In the genomic region with DNA sequence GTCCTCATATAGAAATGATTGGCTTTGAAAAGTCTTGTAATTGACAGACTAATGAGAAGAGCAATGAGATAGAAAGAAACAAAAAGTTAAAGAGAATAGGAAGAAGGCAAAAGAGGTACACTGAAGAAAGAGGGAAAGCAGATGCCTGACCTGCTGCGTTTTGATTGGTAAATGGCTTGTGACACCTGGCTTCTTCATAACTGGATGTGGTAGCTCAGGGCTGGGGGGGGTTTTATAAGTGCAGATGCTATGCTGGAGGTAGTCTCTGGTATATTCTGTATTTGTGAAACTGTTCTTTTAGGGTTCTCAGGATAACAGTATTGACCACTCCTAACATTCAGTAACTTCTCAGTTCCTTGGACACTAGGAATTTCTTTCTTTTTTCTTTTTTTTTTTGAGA, we compare ENCODE assay signal across 10 cellular contexts. TPM values are rescaled to one million over a fixed set of nuclear protein-coding genes. Genes with fewer than 3 reads are reported as not detected.
DNase-seq lines count a peak whose midpoint lies in the region; ATAC-seq and TF ChIP-seq lines count a peak whose summit lies in the region.
"Had no signal": no experiment of that assay in that cellular context is flagged by ENCODE, and none has a peak within 500 bp of the region (broad histone marks: within the 10 kb centered on the region; RNA-seq: fewer than 3 reads in every experiment).

No MANE protein-coding gene starts in this region.

- CTCF ChIA-PET in activated CD4-positive, alpha-beta memory T cell treated with anti-CD3 and anti-CD28 coated beads for 36 hours (lab: Charles Lee), result no interaction called here

- no peak for DNase-seq in activated naive CD4-positive, alpha-beta T cell treated with anti-CD3 and anti-CD28 coated beads, Interleukin-2, amount 50 U/mL, for 72 hours (ENCODE audit: low spot score in 2 of 2)
- no peak for DNase-seq in activated CD4-positive, alpha-beta memory T cell treated with anti-CD3 and anti-CD28 coated beads for 36 hours
- DNase-seq in tibial nerve (ENCODE audit: low spot score in 2 of 2) (no peak), head of caudate nucleus (no peak)
- DNase-seq in effector CD8-positive, alpha-beta T cell (lab: John Stamatoyannopoulos, UW), result no peak
- DNase-seq: central memory CD4-positive, alpha-beta T cell; T1000 had no signal

- peak overlapping the region; percentile 90 for H3K4me3 Mint-ChIP-seq in activated naive CD4-positive, alpha-beta T cell treated with anti-CD3 and anti-CD28 coated beads, Interleukin-2, amount 50 U/mL, for 24 hours
- H3K4me3 Mint-ChIP-seq in activated CD4-positive, alpha-beta memory T cell treated with anti-CD3 and anti-CD28 coated beads for 36 hours, result peak overlapping the region; percentile 84

- no peak for TF ChIP-seq EP300 in tibial nerve (IDR thresholded peaks at IDR 0.05)

- H3K27me3 ChIP-seq in iPS-20b (ENCODE audit: insufficient read depth, low read length) (peaks cover 65% of the 10 kb centered on the region), tibial nerve (no peaks in the 10 kb centered on the region)

- H3K9me3 Mint-ChIP-seq in activated naive CD4-positive, alpha-beta T cell treated with anti-CD3 and anti-CD28 coated beads, Interleukin-2, amount 50 U/mL, for 24 hours, result no peaks in the 10 kb centered on the region
- H3K9me3 Mint-ChIP-seq in activated naive CD4-positive, alpha-beta T cell treated with anti-CD3 and anti-CD28 coated beads, Interleukin-2, amount 50 U/mL, for 72 hours, result no peaks in the 10 kb centered on the region
- H3K9me3 Mint-ChIP-seq in activated CD4-positive, alpha-beta memory T cell treated with anti-CD3 and anti-CD28 coated beads for 36 hours, result no peaks in the 10 kb centered on the region

- peaks cover 21% of the 10 kb centered on the region for H3K4me1 Mint-ChIP-seq in activated naive CD4-positive, alpha-beta T cell treated with anti-CD3 and anti-CD28 coated beads, Interleukin-2, amount 50 U/mL, for 24 hours
- peaks cover 26% of the 10 kb centered on the region for H3K4me1 Mint-ChIP-seq in activated CD4-positive, alpha-beta memory T cell treated with anti-CD3 and anti-CD28 coated beads for 36 hours (ENCODE audit: low read depth)

- no peak overlapping the region for H3K27ac ChIP-seq in iPS-20b (ENCODE audit: low read length)
- H3K27ac ChIP-seq in tibial nerve, result peak overlapping the region; percentile 89 to 97 (median 94)

- TF ChIP-seq CTCF in tibial nerve (IDR thresholded peaks at IDR 0.05), result no peak

- H3K9ac ChIP-seq in iPS-20b (ENCODE audit: low read depth, low read length), result peak overlapping the region; percentile 72; the same call in 1 of the 2 replicates

- peaks cover 14% of the 10 kb centered on the region for H3K27me3 Mint-ChIP-seq in activated naive CD4-positive, alpha-beta T cell treated with anti-CD3 and anti-CD28 coated beads, Interleukin-2, amount 50 U/mL, for 24 hours
- peaks cover 19% of the 10 kb centered on the region for H3K27me3 Mint-ChIP-seq in activated CD4-positive, alpha-beta memory T cell treated with anti-CD3 and anti-CD28 coated beads for 36 hours

- intact Hi-C loops in activated CD4-positive, alpha-beta memory T cell treated with anti-CD3 and anti-CD28 coated beads for 36 hours (cut with micrococcal nuclease), result loop anchor here (5.0 to 10.0 kb wide), 4 partner anchors 161 to 608 kb away; partner anchors contain the start of genes CCNDBP1, CDAN1, GANC and TMEM87A
- intact Hi-C loops in head of caudate nucleus (cut with DNase I), result loop anchor here (5.0 kb wide), 2 partner anchors 76 to 79 kb away; partner anchors contain the start of gene SNAP23

- no peak overlapping the region for H3K27ac Mint-ChIP-seq in activated naive CD4-positive, alpha-beta T cell treated with anti-CD3 and anti-CD28 coated beads, Interleukin-2, amount 50 U/mL, for 24 hours
- no peak overlapping the region for H3K27ac Mint-ChIP-seq in activated naive CD4-positive, alpha-beta T cell treated with anti-CD3 and anti-CD28 coated beads, Interleukin-2, amount 50 U/mL, for 72 hours
- H3K27ac Mint-ChIP-seq in activated CD4-positive, alpha-beta memory T cell treated with anti-CD3 and anti-CD28 coated beads for 36 hours, result no peak overlapping the region

- 67 to 78% methylated on average over 1 of the region's 1 CpG for WGBS in tibial nerve, 2 donors

- no peaks in the 10 kb centered on the region for H3K36me3 Mint-ChIP-seq in activated naive CD4-positive, alpha-beta T cell treated with anti-CD3 and anti-CD28 coated beads, Interleukin-2, amount 50 U/mL, for 24 hours
- peaks cover 0 to 11% of the 10 kb centered on the region in 2 donors for H3K36me3 Mint-ChIP-seq in activated naive CD4-positive, alpha-beta T cell treated with anti-CD3 and anti-CD28 coated beads, Interleukin-2, amount 50 U/mL, for 72 hours
- H3K36me3 Mint-ChIP-seq in activated CD4-positive, alpha-beta memory T cell treated with anti-CD3 and anti-CD28 coated beads for 36 hours, result no peaks in the 10 kb centered on the region

- H3K4me3 ChIP-seq in iPS-20b (ENCODE audit: low read length) (peak overlapping the region; percentile 83), tibial nerve (peak overlapping the region in 3 of 4 donors; percentile 79 to 98 (median 87))

- H3K36me3 ChIP-seq in iPS-20b (ENCODE audit: insufficient read depth, low read depth, low read length) (no peaks in the 10 kb centered on the region), tibial nerve (no peaks in the 10 kb centered on the region)

- H3K4me1 ChIP-seq in iPS-20b (ENCODE audit: insufficient read depth, low read length) (peaks cover 4% of the 10 kb centered on the region), tibial nerve (peaks cover 0 to 63% (median 20%) of the 10 kb centered on the region in 4 donors)

- POLR2A ChIA-PET in activated CD4-positive, alpha-beta memory T cell treated with anti-CD3 and anti-CD28 coated beads for 36 hours (lab: Charles Lee), result no interaction called here

- no peaks in the 10 kb centered on the region for H3K9me3 ChIP-seq in iPS-20b (ENCODE audit: insufficient read depth, low read depth, low read length)
- no peaks in the 10 kb centered on the region for H3K9me3 ChIP-seq in tibial nerve

- no peak for ATAC-seq in activated naive CD4-positive, alpha-beta T cell treated with anti-CD3 and anti-CD28 coated beads, Interleukin-2, amount 50 U/mL, for 72 hours
- no peak for ATAC-seq in HG03378 (IDR thresholded peaks at IDR 0.05; ENCODE audit: unreplicated experiment)

- TF ChIP-seq POLR2A in tibial nerve (IDR thresholded peaks at IDR 0.05), result no peak

RNA-seq across cellular contexts. Expression of gene STARD9, which starts 1.4 kb away (rescaled TPM):
- 1 to 10 TPM; 6.5 to 7.4 TPM for total RNA-seq in activated naive CD4-positive, alpha-beta T cell treated with anti-CD3 and anti-CD28 coated beads, Interleukin-2, amount 50 U/mL, for 72 hours
- total RNA-seq in activated CD4-positive, alpha-beta memory T cell treated with anti-CD3 and anti-CD28 coated beads for 36 hours, result 1 to 10 TPM; 3.4 to 3.8 TPM
- 10 to 100 TPM; 66.6 to 95.1 (median 80.3) TPM for total RNA-seq in tibial nerve

RNA-seq across cellular contexts. Expression of gene HAUS2, which starts 28.1 kb away (rescaled TPM):
- 10 to 100 TPM; 37.2 to 87.9 TPM for total RNA-seq in activated naive CD4-positive, alpha-beta T cell treated with anti-CD3 and anti-CD28 coated beads, Interleukin-2, amount 50 U/mL, for 72 hours
- total RNA-seq in activated CD4-positive, alpha-beta memory T cell treated with anti-CD3 and anti-CD28 coated beads for 36 hours, result 10 to 100 TPM; 44.9 to 45.1 TPM
- total RNA-seq in tibial nerve, result 10 to 100 TPM; 17.1 to 29.1 (median 24.2) TPM

RNA-seq across cellular contexts. Expression of gene LRRC57, which starts 28.2 kb away (rescaled TPM):
- total RNA-seq in activated naive CD4-positive, alpha-beta T cell treated with anti-CD3 and anti-CD28 coated beads, Interleukin-2, amount 50 U/mL, for 72 hours, result 10 to 100 TPM; 16.1 to 29.6 TPM
- total RNA-seq in activated CD4-positive, alpha-beta memory T cell treated with anti-CD3 and anti-CD28 coated beads for 36 hours, result 10 to 100 TPM; 15.7 to 17.2 TPM
- 10 to 100 TPM; 16.1 to 29.5 (median 21.6) TPM for total RNA-seq in tibial nerve

Comparison
In these comparisons a context has a peak if more than half of its experiments do, and no peak if none do; other contexts are left out.
1. RNA of gene STARD9, which starts 1.4 kb away (total RNA-seq): 66.6 to 95.1 TPM in tibial nerve; 6.5 to 7.4 TPM in activated naive CD4-positive, alpha-beta T cell treated with anti-CD3 and anti-CD28 coated beads, Interleukin-2, amount 50 U/mL, for 72 hours and 3.4 to 3.8 TPM in activated CD4-positive, alpha-beta memory T cell treated with anti-CD3 and anti-CD28 coated beads for 36 hours; every median in the first group is over 4 times any median in the second.